Comparison of ENCODE assay signal across 1 cellular context in genomic region chr7:82434275-82435022, GRCh38.
TF ChIP-seq lines count a peak whose summit lies in the region.

No MANE protein-coding gene starts in this region.

TF ChIP-seq in K562, 482 proteins besides CTCF, POLR2A, EP300 and RAD21 (continued from another document):
- no peak for TF ChIP-seq ZNF518B (CRISPR knock-in tag; IDR thresholded peaks at IDR 0.05)
TF ChIP-seq in K562: peak in this region for 1.
